8 cellular contexts compared by ENCODE assay signal in genomic region chr21:37282602-37283001, GRCh38. TPM values are rescaled to one million over a fixed set of nuclear protein-coding genes. Genes with fewer than 3 reads are reported as not detected.
DNase-seq lines count a peak whose midpoint lies in the region; ATAC-seq and TF ChIP-seq lines count a peak whose summit lies in the region.
"Not testable (repeated sequence)": the region's sequence is repeated elsewhere in the genome, so short reads cannot be mapped to it uniquely, and the experiment has no call there.

No MANE protein-coding gene starts in this region.

- H3K9ac ChIP-seq in OCI-LY3 (ENCODE audit: low read length) = not testable (repeated sequence)

- not testable (repeated sequence) for ATAC-seq in activated T-cell treated with anti-CD3 and anti-CD28 coated beads, Interleukin-2, amount 50 U/mL, for 72 hours (replicated peaks in 1 of 2); activated naive CD8-positive, alpha-beta T cell treated with anti-CD3 and anti-CD28 coated beads, Interleukin-2, amount 10 ng/mL, durations not matched to agents 7 days and 5 days (ENCODE audit: low read depth); natural killer cell

- H4K20me1 ChIP-seq in OCI-LY3 (ENCODE audit: insufficient read depth, low read length) = not testable (repeated sequence)

- H3K4me3 Mint-ChIP-seq in CD4-positive, alpha-beta memory T cell = peak overlapping the region; percentile 66 to 91 (median 79)
- peak overlapping the region; percentile 62 for H3K4me3 Mint-ChIP-seq in activated CD4-positive, alpha-beta T cell treated with anti-CD3 and anti-CD28 coated beads, Interleukin-2, amount 10 ng/mL, durations not matched to agents 24 days and 14 days
- H3K4me3 Mint-ChIP-seq in activated T-cell treated with anti-CD3 and anti-CD28 coated beads, Interleukin-2, amount 50 U/mL, for 72 hours = peak overlapping the region; percentile 45 to 82
- peak overlapping the region; percentile 61 for H3K4me3 Mint-ChIP-seq in activated naive CD8-positive, alpha-beta T cell treated with anti-CD3 and anti-CD28 coated beads, Interleukin-2, amount 10 ng/mL, durations not matched to agents 7 days and 5 days
- H3K4me3 Mint-ChIP-seq in natural killer cell = peak overlapping the region; percentile 88
- peak overlapping the region; percentile 80 for H3K4me3 Mint-ChIP-seq in stimulated activated naive CD8-positive, alpha-beta T cell treated with anti-CD3 and anti-CD28 coated beads, Interleukin-15, Interleukin-2, amounts not matched to agents 100 ng/mL and 50 ng/mL, for 24 hours

- H3K9me3 ChIP-seq in CD4-positive, alpha-beta memory T cell (ENCODE audit: control insufficient read depth in 1 of 2, low read length in 2 of 2); OCI-LY3 (ENCODE audit: insufficient read depth, low read length); left ventricle myocardium inferior (replicated peaks): not testable (repeated sequence)

- H3K27ac Mint-ChIP-seq in CD4-positive, alpha-beta memory T cell = peak overlapping the region in 5 of 7 donors; percentile 51 to 90 (median 60)
- H3K27ac Mint-ChIP-seq in activated CD4-positive, alpha-beta T cell treated with anti-CD3 and anti-CD28 coated beads, Interleukin-2, amount 10 ng/mL, durations not matched to agents 24 days and 14 days = peak overlapping the region; percentile 47
- H3K27ac Mint-ChIP-seq in activated T-cell treated with anti-CD3 and anti-CD28 coated beads, Interleukin-2, amount 50 U/mL, for 72 hours = not testable (repeated sequence)
- peak overlapping the region; percentile 70 for H3K27ac Mint-ChIP-seq in activated naive CD8-positive, alpha-beta T cell treated with anti-CD3 and anti-CD28 coated beads, Interleukin-2, amount 10 ng/mL, durations not matched to agents 7 days and 5 days
- H3K27ac Mint-ChIP-seq in natural killer cell = peak overlapping the region; percentile 74 to 81
- H3K27ac Mint-ChIP-seq in stimulated activated naive CD8-positive, alpha-beta T cell treated with anti-CD3 and anti-CD28 coated beads, Interleukin-15, Interleukin-2, amounts not matched to agents 100 ng/mL and 50 ng/mL, for 24 hours = peak overlapping the region; percentile 68

- not testable (repeated sequence) for H3K27ac ChIP-seq in CD4-positive, alpha-beta memory T cell (ENCODE audit: low read depth, low read length); OCI-LY3 (ENCODE audit: low read length); left ventricle myocardium inferior (replicated peaks)

- H3K36me3 Mint-ChIP-seq in CD4-positive, alpha-beta memory T cell; activated CD4-positive, alpha-beta T cell treated with anti-CD3 and anti-CD28 coated beads, Interleukin-2, amount 10 ng/mL, durations not matched to agents 24 days and 14 days (ENCODE audit: low read depth); activated T-cell treated with anti-CD3 and anti-CD28 coated beads, Interleukin-2, amount 50 U/mL, for 72 hours (ENCODE audit: insufficient read depth in 2 of 2); activated naive CD8-positive, alpha-beta T cell treated with anti-CD3 and anti-CD28 coated beads, Interleukin-2, amount 10 ng/mL, durations not matched to agents 7 days and 5 days; natural killer cell; stimulated activated naive CD8-positive, alpha-beta T cell treated with anti-CD3 and anti-CD28 coated beads, Interleukin-15, Interleukin-2, amounts not matched to agents 100 ng/mL and 50 ng/mL, for 24 hours (ENCODE audit: low read depth): not testable (repeated sequence)

- CTCF ChIA-PET in CD4-positive, alpha-beta memory T cell (lab: Charles Lee; ENCODE audit: partially characterized antibody) = not testable (repeated sequence)

- peak overlapping the region; percentile 14; the same call in 1 of the 2 replicates for H3K4me2 ChIP-seq in OCI-LY3 (ENCODE audit: low read length)

- not testable (repeated sequence) for H3K27me3 Mint-ChIP-seq in CD4-positive, alpha-beta memory T cell; activated CD4-positive, alpha-beta T cell treated with anti-CD3 and anti-CD28 coated beads, Interleukin-2, amount 10 ng/mL, durations not matched to agents 24 days and 14 days; activated T-cell treated with anti-CD3 and anti-CD28 coated beads, Interleukin-2, amount 50 U/mL, for 72 hours (ENCODE audit: low read depth); activated naive CD8-positive, alpha-beta T cell treated with anti-CD3 and anti-CD28 coated beads, Interleukin-2, amount 10 ng/mL, durations not matched to agents 7 days and 5 days; natural killer cell (ENCODE audit: low read depth in 2 of 2); stimulated activated naive CD8-positive, alpha-beta T cell treated with anti-CD3 and anti-CD28 coated beads, Interleukin-15, Interleukin-2, amounts not matched to agents 100 ng/mL and 50 ng/mL, for 24 hours

- H3K27me3 ChIP-seq in CD4-positive, alpha-beta memory T cell (ENCODE audit: insufficient read depth, low read length); OCI-LY3 (ENCODE audit: low read depth, low read length); left ventricle myocardium inferior (ENCODE audit: low read depth): not testable (repeated sequence)

- H3K9me3 Mint-ChIP-seq in CD4-positive, alpha-beta memory T cell; activated CD4-positive, alpha-beta T cell treated with anti-CD3 and anti-CD28 coated beads, Interleukin-2, amount 10 ng/mL, durations not matched to agents 24 days and 14 days; activated T-cell treated with anti-CD3 and anti-CD28 coated beads, Interleukin-2, amount 50 U/mL, for 72 hours; activated naive CD8-positive, alpha-beta T cell treated with anti-CD3 and anti-CD28 coated beads, Interleukin-2, amount 10 ng/mL, durations not matched to agents 7 days and 5 days; natural killer cell; stimulated activated naive CD8-positive, alpha-beta T cell treated with anti-CD3 and anti-CD28 coated beads, Interleukin-15, Interleukin-2, amounts not matched to agents 100 ng/mL and 50 ng/mL, for 24 hours: not testable (repeated sequence)

- not testable (repeated sequence) for H3K36me3 ChIP-seq in CD4-positive, alpha-beta memory T cell (ENCODE audit: insufficient read depth, low read length); OCI-LY3 (replicated peaks; ENCODE audit: low read depth, low read length); left ventricle myocardium inferior

- H2AFZ ChIP-seq in OCI-LY3 (ENCODE audit: low read depth, low read length) = not testable (repeated sequence)

- peak in 3 of 5 donors; percentile 3 to 19 (median 5) for DNase-seq in CD4-positive, alpha-beta memory T cell
- DNase-seq in activated CD4-positive, alpha-beta T cell treated with anti-CD3 and anti-CD28 coated beads, Interleukin-2, amount 10 ng/mL, durations not matched to agents 24 days and 14 days; activated naive CD8-positive, alpha-beta T cell treated with anti-CD3 and anti-CD28 coated beads, Interleukin-2, amount 10 ng/mL, durations not matched to agents 7 days and 5 days; left ventricle myocardium inferior; natural killer cell: not testable (repeated sequence)
- DNase-seq in activated T-cell treated with anti-CD3 and anti-CD28 coated beads, Interleukin-2, amount 50 U/mL, for 72 hours = peak in 1 of 2 donors; percentile 29

- not testable (repeated sequence) for H3K4me1 ChIP-seq in CD4-positive, alpha-beta memory T cell (ENCODE audit: insufficient read depth, low read length); OCI-LY3 (ENCODE audit: low read length); left ventricle myocardium inferior

- not testable (repeated sequence) for H3K4me1 Mint-ChIP-seq in CD4-positive, alpha-beta memory T cell; activated CD4-positive, alpha-beta T cell treated with anti-CD3 and anti-CD28 coated beads, Interleukin-2, amount 10 ng/mL, durations not matched to agents 24 days and 14 days; activated T-cell treated with anti-CD3 and anti-CD28 coated beads, Interleukin-2, amount 50 U/mL, for 72 hours (ENCODE audit: low read depth); activated naive CD8-positive, alpha-beta T cell treated with anti-CD3 and anti-CD28 coated beads, Interleukin-2, amount 10 ng/mL, durations not matched to agents 7 days and 5 days; stimulated activated naive CD8-positive, alpha-beta T cell treated with anti-CD3 and anti-CD28 coated beads, Interleukin-15, Interleukin-2, amounts not matched to agents 100 ng/mL and 50 ng/mL, for 24 hours (ENCODE audit: low read depth)
- H3K4me1 Mint-ChIP-seq in natural killer cell = peaks cover 0 to 12% of the 10 kb centered on the region in 2 donors

- POLR2A ChIA-PET in CD4-positive, alpha-beta memory T cell (lab: Charles Lee; ENCODE audit: partially characterized antibody) = interaction anchor here (1.1 to 1.2 kb wide), 2 partner anchors 16 to 83 kb away, joined by 3 to 4 read pairs; partner anchors contain the start of gene VPS26C
- POLR2A ChIA-PET in activated naive CD8-positive, alpha-beta T cell treated with anti-CD3 and anti-CD28 coated beads, Interleukin-2, amount 10 ng/mL, durations not matched to agents 7 days and 5 days (lab: Charles Lee) = not testable (repeated sequence)

- H3K79me2 ChIP-seq in OCI-LY3 (ENCODE audit: low read length) = not testable (repeated sequence)

- not testable (repeated sequence) for H3K4me3 ChIP-seq in CD4-positive, alpha-beta memory T cell (ENCODE audit: low read length in 2 of 2)
- H3K4me3 ChIP-seq in OCI-LY3 (ENCODE audit: low read length) = peak overlapping the region; percentile 58
- H3K4me3 ChIP-seq in left ventricle myocardium inferior = peak overlapping the region; percentile 44

- TF ChIP-seq CTCF in OCI-LY3 (IDR thresholded peaks at IDR 0.05; ENCODE audit: low read depth, low read length); left ventricle myocardium inferior (IDR thresholded peaks at IDR 0.05; ENCODE audit: borderline replicate concordance); natural killer cell (IDR thresholded peaks at IDR 0.05): not testable (repeated sequence)

- intact Hi-C loops in CD4-positive, alpha-beta memory T cell (cut with micrococcal nuclease); activated CD4-positive, alpha-beta T cell treated with anti-CD3 and anti-CD28 coated beads, Interleukin-2, amount 10 ng/mL, durations not matched to agents 24 days and 14 days (cut with micrococcal nuclease); left ventricle myocardium inferior (cut with micrococcal nuclease); natural killer cell (cut with micrococcal nuclease): not testable (repeated sequence)

RNA-seq across cellular contexts. Expression of gene VPS26C, which starts 15.5 kb away (rescaled TPM):
- total RNA-seq in CD4-positive, alpha-beta memory T cell = 10 to 100 TPM; 76.0 to 79.7 TPM
- 100 to 1,000 TPM in 1 of 2 donors, 10 to 100 TPM in 1; 81.9 to 105 TPM for polyA plus RNA-seq in CD4-positive, alpha-beta memory T cell
- total RNA-seq in activated CD4-positive, alpha-beta T cell treated with anti-CD3 and anti-CD28 coated beads, Interleukin-2, amount 10 ng/mL, durations not matched to agents 24 days and 14 days = 52.8 and 60.0 TPM in 2 replicates
- total RNA-seq in activated T-cell treated with anti-CD3 and anti-CD28 coated beads, Interleukin-2, amount 50 U/mL, for 72 hours = 10 to 100 TPM; 70.5 to 74.7 TPM
- total RNA-seq in activated naive CD8-positive, alpha-beta T cell treated with anti-CD3 and anti-CD28 coated beads, Interleukin-2, amount 10 ng/mL, durations not matched to agents 7 days and 5 days = 10 to 100 TPM; 94.0 to 97.3 TPM
- total RNA-seq in left ventricle myocardium inferior = 54.2 TPM
- 10 to 100 TPM; 71.1 to 84.7 (median 72.2) TPM for total RNA-seq in natural killer cell
